In genomic region chr6:129634411-129635230, GRCh38 we compare ENCODE assay signal across 22 cellular contexts.
DNase-seq lines count a peak whose midpoint lies in the region; ATAC-seq, FAIRE-seq and TF ChIP-seq lines count a peak whose summit lies in the region.
"Had no signal": no experiment of that assay in that cellular context is flagged by ENCODE, and none has a peak within 500 bp of the region (broad histone marks: within the 10 kb centered on the region; RNA-seq: fewer than 3 reads in every experiment).

No MANE protein-coding gene starts in this region.

- no peak for TF ChIP-seq RAD21 in K562 (CRISPR knock-in tag; conservative IDR thresholded peaks at IDR 0.05 in 1 of 2, IDR thresholded peaks at IDR 0.05 in 1 of 2)

- no peaks in the 10 kb centered on the region for H3K9me3 ChIP-seq in K562 (replicated peaks; ENCODE audit: control insufficient read depth, insufficient read depth, low read depth, low read length)
- H3K9me3 ChIP-seq: left lung had no signal

- peaks cover 30% of the 10 kb centered on the region for H3K36me3 ChIP-seq in K562 (ENCODE audit: control insufficient read depth, insufficient read depth, low read length)

- FAIRE-seq in K562 (lab: Jason Lieb, UNC), result no peak

- H3K27ac ChIP-seq in K562 (ENCODE audit: extremely low read depth, low read depth, low read length) (no peak overlapping the region), dorsolateral prefrontal cortex (no peak overlapping the region)
- H3K27ac ChIP-seq: left lung had no signal

- no peaks in the 10 kb centered on the region for H3K9me1 ChIP-seq in K562 (ENCODE audit: control insufficient read depth, insufficient read depth, low read length)

- H3K9ac ChIP-seq in K562 (ENCODE audit: insufficient read depth in 1 of 2, low read depth in 2 of 2, low read length in 2 of 2), result no peak overlapping the region
- H3K9ac ChIP-seq: GM23248 had no signal

- no peaks in the 10 kb centered on the region for H3K27me3 ChIP-seq in K562 (ENCODE audit: control insufficient read depth in 2 of 2, insufficient read depth in 2 of 2, low read length in 2 of 2)
- no peaks in the 10 kb centered on the region for H3K27me3 ChIP-seq in dorsolateral prefrontal cortex
- H3K27me3 ChIP-seq: left lung had no signal

- no peak for TF ChIP-seq EP300 in K562 (IDR thresholded peaks at IDR 0.05; ENCODE audit: low read length)

- H3K4me3 Mint-ChIP-seq in T-helper 2 cell treated with Interferon-gamma antibody and Interleukin-4, amounts not matched to agents 5 μg/mL and 100 μg/mL, for 36 hours, result no peak overlapping the region
- H3K4me3 Mint-ChIP-seq: activated naive CD8-positive, alpha-beta T cell treated with anti-CD3 and anti-CD28 coated beads for 36 hours; activated T-helper 17 cell treated with anti-CD3 and anti-CD28 coated beads, Interleukin-2, amount 50 U/mL, for 72 hours; CD8-positive, alpha-beta memory T cell; neural crest cell; type B pancreatic cell had no signal

- no peak overlapping the region for H3K4me2 ChIP-seq in K562 (ENCODE audit: insufficient read depth, low read length)

- no peaks in the 10 kb centered on the region for H3K9me3 Mint-ChIP-seq in T-helper 2 cell treated with Interferon-gamma antibody and Interleukin-4, amounts not matched to agents 5 μg/mL and 100 μg/mL, for 36 hours
- H3K9me3 Mint-ChIP-seq: activated naive CD8-positive, alpha-beta T cell treated with anti-CD3 and anti-CD28 coated beads for 36 hours; activated T-helper 17 cell treated with anti-CD3 and anti-CD28 coated beads, Interleukin-2, amount 50 U/mL, for 72 hours; CD8-positive, alpha-beta memory T cell; neural crest cell; type B pancreatic cell had no signal

- 79% methylated on average over 4 of the region's 4 CpGs for WGBS in K562 (ENCODE audit: insufficient coverage, low coverage, missing lambda C conversion rate)

- no peaks in the 10 kb centered on the region; a peak in 1 of 5 replicates for H3K4me1 ChIP-seq in K562 (replicated peaks in 1 of 2; ENCODE audit: control insufficient read depth in 2 of 2, insufficient read depth in 2 of 2, low read length in 2 of 2)

- ATAC-seq in GM19463 (IDR thresholded peaks at IDR 0.05; ENCODE audit: unreplicated experiment) (peak; percentile 43), HG03442 (IDR thresholded peaks at IDR 0.05; ENCODE audit: unreplicated experiment) (peak; percentile 47), K562 (no peak), GM21717 (IDR thresholded peaks at IDR 0.05; ENCODE audit: unreplicated experiment) (no peak)
- ATAC-seq: activated T-helper 17 cell treated with anti-CD3 and anti-CD28 coated beads, Interleukin-2, amount 50 U/mL, for 72 hours had no signal

- H3K36me3 Mint-ChIP-seq in T-helper 2 cell treated with Interferon-gamma antibody and Interleukin-4, amounts not matched to agents 5 μg/mL and 100 μg/mL, for 36 hours (ENCODE audit: low read depth), result peaks cover 26% of the 10 kb centered on the region
- H3K36me3 Mint-ChIP-seq: activated naive CD8-positive, alpha-beta T cell treated with anti-CD3 and anti-CD28 coated beads for 36 hours; type B pancreatic cell had no signal

- H3K4me3 ChIP-seq in K562 (no peak overlapping the region), dorsolateral prefrontal cortex (no peak overlapping the region)
- H3K4me3 ChIP-seq: GM23248, left lung, skin epidermis had no signal

- no peak overlapping the region for H2AFZ ChIP-seq in K562 (ENCODE audit: low read depth, low read length)

- in situ Hi-C loops in K562 (cut with MboI), result no loop called here

- no peaks in the 10 kb centered on the region for H3K4me1 Mint-ChIP-seq in T-helper 2 cell treated with Interferon-gamma antibody and Interleukin-4, amounts not matched to agents 5 μg/mL and 100 μg/mL, for 36 hours (ENCODE audit: low read depth)
- H3K4me1 Mint-ChIP-seq: activated T-helper 17 cell treated with anti-CD3 and anti-CD28 coated beads, Interleukin-2, amount 50 U/mL, for 72 hours; neural crest cell had no signal

- no peak overlapping the region for H3K27ac Mint-ChIP-seq in T-helper 2 cell treated with Interferon-gamma antibody and Interleukin-4, amounts not matched to agents 5 μg/mL and 100 μg/mL, for 36 hours
- H3K27ac Mint-ChIP-seq: activated naive CD8-positive, alpha-beta T cell treated with anti-CD3 and anti-CD28 coated beads for 36 hours; activated T-helper 17 cell treated with anti-CD3 and anti-CD28 coated beads, Interleukin-2, amount 50 U/mL, for 72 hours; type B pancreatic cell had no signal

- no peaks in the 10 kb centered on the region for H3K79me2 ChIP-seq in K562 (ENCODE audit: control insufficient read depth, insufficient read depth, low read length)

- H3K27me3 Mint-ChIP-seq in T-helper 2 cell treated with Interferon-gamma antibody and Interleukin-4, amounts not matched to agents 5 μg/mL and 100 μg/mL, for 36 hours (ENCODE audit: low read depth), result no peaks in the 10 kb centered on the region
- H3K27me3 Mint-ChIP-seq: activated naive CD8-positive, alpha-beta T cell treated with anti-CD3 and anti-CD28 coated beads for 36 hours; activated T-helper 17 cell treated with anti-CD3 and anti-CD28 coated beads, Interleukin-2, amount 50 U/mL, for 72 hours; type B pancreatic cell had no signal

- intact Hi-C loops in K562 (cut with micrococcal nuclease), result no loop called here
- intact Hi-C loops in dorsolateral prefrontal cortex (cut with DNase I), result no loop called here

- CTCF ChIA-PET in K562 (lab: Yijun Ruan, JAX; ENCODE audit: low intra/inter-chr PET ratio), result no interaction called here

- no peak for TF ChIP-seq CTCF in K562 (IDR thresholded peaks at IDR 0.05 in 2 of 3, conservative IDR thresholded peaks at IDR 0.05 in 1 of 3; ENCODE audit: insufficient read depth in 2 of 3, low read depth in 1 of 3, low read length in 3 of 3)
- TF ChIP-seq CTCF in dorsolateral prefrontal cortex (IDR thresholded peaks at IDR 0.05 in 54 of 56, conservative IDR thresholded peaks at IDR 0.05 in 2 of 56; ENCODE audit: low read depth in 1 of 56, partially characterized antibody in 56 of 56), result no peak

- no peak for DNase-seq in K562 (ENCODE audit: extremely low read depth in 1 of 4, low spot score in 3 of 4)
- peak; percentile 60 for DNase-seq in renal cortical epithelial cell (ENCODE audit: low read depth)
- no peak for DNase-seq in dorsolateral prefrontal cortex
- no peak for DNase-seq in NCI-H2196 (lab: John Stamatoyannopoulos, UW; ENCODE audit: unreplicated experiment)
- DNase-seq in T-helper 2 cell treated with Interferon-gamma antibody and Interleukin-4, amounts not matched to agents 5 μg/mL and 100 μg/mL, for 36 hours (ENCODE audit: low spot score), result no peak
- DNase-seq: activated CD4-positive, alpha-beta T cell treated with anti-CD3 and anti-CD28 coated beads for 48 hours; activated naive CD8-positive, alpha-beta T cell treated with anti-CD3 and anti-CD28 coated beads for 36 hours; CD8-positive, alpha-beta memory T cell; glutamatergic neuron; GM23248; left lung; NCI-H1417; NCI-H526 treated with DMSO at 0.1 percent for 48 hours; SHP77; stimulated activated naive CD4-positive, alpha-beta T cell treated with Interleukin-2 at 50 U/mL for 16 hours had no signal

- POLR2A ChIA-PET in K562 (lab: Yijun Ruan, JAX), result interaction anchor here (0.8 kb wide), 1 partner anchor 10 kb away, joined by 3 read pairs; no protein-coding TSS in a partner anchor

- H4K20me1 ChIP-seq in K562 (replicated peaks; ENCODE audit: control insufficient read depth, insufficient read depth, low read length), result no peaks in the 10 kb centered on the region

- no peak for TF ChIP-seq POLR2A in K562 (conservative IDR thresholded peaks at IDR 0.05)

- no TSS peak for BruUV-seq in K562 (replicated peaks; lab: Mats Ljungman, UMichigan)

TF ChIP-seq in K562, 482 proteins besides CTCF, POLR2A, EP300 and RAD21 (continues in another document):
- no peak for TF ChIP-seq NONO (IDR thresholded peaks at IDR 0.05; ENCODE audit: low read depth in 2 of 2, low read length in 1 of 2)
- no peak for TF ChIP-seq BRD4 (IDR thresholded peaks at IDR 0.05)
- no peak for TF ChIP-seq BRF2 (IDR thresholded peaks at IDR 0.05; ENCODE audit: borderline replicate concordance, insufficient read depth, insufficient read length)
- no peak for TF ChIP-seq NCOA4 (IDR thresholded peaks at IDR 0.05; ENCODE audit: partially characterized antibody)
- TF ChIP-seq BCLAF1 (IDR thresholded peaks at IDR 0.05; ENCODE audit: borderline replicate concordance in 1 of 2, control insufficient read depth in 1 of 2, low read depth in 2 of 2, low read length in 1 of 2), result no peak
- no peak for TF ChIP-seq XRCC4 (IDR thresholded peaks at IDR 0.05; ENCODE audit: extremely low read depth, insufficient read depth, insufficient read length)

Comparison
In these comparisons a context has a peak if more than half of its experiments do, and no peak if none do; other contexts are left out.
1. ATAC-seq: peak in GM19463 (single experiment) and HG03442 (single experiment); none in K562 (single experiment) and GM21717 (single experiment).